ENCODE assay signal across 8 cellular contexts in genomic region chr2:165952600-165953210, GRCh38. TPM values are rescaled to one million over a fixed set of nuclear protein-coding genes. Genes with fewer than 3 reads are reported as not detected.
DNase-seq lines count a peak whose midpoint lies in the region; ATAC-seq and TF ChIP-seq lines count a peak whose summit lies in the region.

No MANE protein-coding gene starts in this region.

- H3K4me1 ChIP-seq in A673 (ENCODE audit: insufficient read depth, low read length, poor library complexity, severe bottlenecking) (peaks cover 35% of the 10 kb centered on the region), SJSA1 (replicated peaks) (peaks cover 16% of the 10 kb centered on the region), iPS-20b (ENCODE audit: insufficient read depth, low read length) (peaks cover 10% of the 10 kb centered on the region; the same call in 1 of the 2 replicates), upper lobe of right lung (peaks cover 19% of the 10 kb centered on the region)

- TSS peak; percentile 58 for BruUV-seq in A673 (replicated peaks; lab: Mats Ljungman, UMichigan)

- CTCF ChIA-PET in A673 (lab: Charles Lee) = interaction anchor here (1.0 to 1.5 kb wide), 2 partner anchors 175 to 1169 kb away, joined by 3 to 15 read pairs; partner anchors contain the start of gene SCN1A
- CTCF ChIA-PET in activated CD4-positive, alpha-beta T cell treated with anti-CD3 and anti-CD28 coated beads, Interleukin-2, amount 10 ng/mL, durations not matched to agents 7 days and 5 days (lab: Charles Lee) = interaction anchor here (0.7 to 1.3 kb wide), 4 partner anchors 8 to 78 kb away, joined by 3 to 6 read pairs (median 3); no protein-coding TSS in a partner anchor

- ATAC-seq in GM21529 (IDR thresholded peaks at IDR 0.05; ENCODE audit: unreplicated experiment) (peak; percentile 10), upper lobe of right lung (no peak)

- peaks cover 4% of the 10 kb centered on the region for H3K36me3 Mint-ChIP-seq in activated CD4-positive, alpha-beta T cell treated with anti-CD3 and anti-CD28 coated beads, Interleukin-2, amount 10 ng/mL, durations not matched to agents 7 days and 5 days (ENCODE audit: low read depth)

- H3K27ac Mint-ChIP-seq in activated CD4-positive, alpha-beta T cell treated with anti-CD3 and anti-CD28 coated beads, Interleukin-2, amount 10 ng/mL, durations not matched to agents 7 days and 5 days = no peak overlapping the region

- TF ChIP-seq CTCF in A673 (conservative IDR thresholded peaks at IDR 0.05; ENCODE audit: low read depth, low read length) (no peak), upper lobe of right lung (IDR thresholded peaks at IDR 0.05) (no peak)

- H3K27me3 Mint-ChIP-seq in activated CD4-positive, alpha-beta T cell treated with anti-CD3 and anti-CD28 coated beads, Interleukin-2, amount 10 ng/mL, durations not matched to agents 7 days and 5 days = no peaks in the 10 kb centered on the region

- H3K27me3 ChIP-seq in A673 (replicated peaks; ENCODE audit: insufficient read depth, low read depth, low read length, poor library complexity) = no peaks in the 10 kb centered on the region
- H3K27me3 ChIP-seq in SJSA1 (replicated peaks) = no peaks in the 10 kb centered on the region
- H3K27me3 ChIP-seq in iPS-20b (ENCODE audit: insufficient read depth, low read length) = peaks cover 7% of the 10 kb centered on the region; the same call in 1 of the 2 replicates
- H3K27me3 ChIP-seq in upper lobe of right lung = no peaks in the 10 kb centered on the region

- H3K9me3 ChIP-seq in A673 (ENCODE audit: low read depth, low read length, poor library complexity, severe bottlenecking) (no peaks in the 10 kb centered on the region), SJSA1 (replicated peaks) (no peaks in the 10 kb centered on the region), iPS-20b (ENCODE audit: insufficient read depth, low read depth, low read length) (no peaks in the 10 kb centered on the region), upper lobe of right lung (no peaks in the 10 kb centered on the region)

- POLR2A ChIA-PET in A673 (lab: Charles Lee; ENCODE audit: low non-redundant PET) = no interaction called here
- POLR2A ChIA-PET in activated CD4-positive, alpha-beta T cell treated with anti-CD3 and anti-CD28 coated beads, Interleukin-2, amount 10 ng/mL, durations not matched to agents 7 days and 5 days (lab: Charles Lee) = no interaction called here

- intact Hi-C loops in A673 (cut with micrococcal nuclease; ENCODE audit: unreplicated experiment) = loop anchor here (10.0 kb wide), 2 partner anchors 462 to 498 kb away; no protein-coding TSS in a partner anchor
- intact Hi-C loops in upper lobe of right lung (cut with DNase I) = no loop called here

- peak overlapping the region; percentile 86 for H3K27ac ChIP-seq in A673 (ENCODE audit: low read depth, low read length, poor library complexity, severe bottlenecking)
- peak overlapping the region; percentile 61 for H3K27ac ChIP-seq in SJSA1
- H3K27ac ChIP-seq in iPS-20b (ENCODE audit: low read length) = no peak overlapping the region
- H3K27ac ChIP-seq in upper lobe of right lung = peak overlapping the region; percentile 81

- H3K9me3 Mint-ChIP-seq in activated CD4-positive, alpha-beta T cell treated with anti-CD3 and anti-CD28 coated beads, Interleukin-2, amount 10 ng/mL, durations not matched to agents 7 days and 5 days = no peaks in the 10 kb centered on the region

- H3K4me3 Mint-ChIP-seq in activated CD4-positive, alpha-beta T cell treated with anti-CD3 and anti-CD28 coated beads, Interleukin-2, amount 10 ng/mL, durations not matched to agents 7 days and 5 days = no peak overlapping the region

- H3K4me1 Mint-ChIP-seq in activated CD4-positive, alpha-beta T cell treated with anti-CD3 and anti-CD28 coated beads, Interleukin-2, amount 10 ng/mL, durations not matched to agents 7 days and 5 days = peaks cover 13% of the 10 kb centered on the region

- DNase-seq in A673 (ENCODE audit: low spot score) (peak; percentile 30), SJSA1 (ENCODE audit: low read depth in 1 of 2, low spot score in 2 of 2) (peak in 1 of 2 experiments; percentile 29), upper lobe of right lung (no peak), NCI-H187 (lab: John Stamatoyannopoulos, UW) (no peak), cerebellar nuclear complex (lab: John Stamatoyannopoulos, UW) (no peak)
- DNase-seq in activated CD4-positive, alpha-beta T cell treated with anti-CD3 and anti-CD28 coated beads, Interleukin-2, amount 10 ng/mL, durations not matched to agents 7 days and 5 days = no peak

- peak overlapping the region; percentile 68 for H3K4me3 ChIP-seq in A673 (ENCODE audit: low read depth, low read length, poor library complexity, severe bottlenecking)
- peak overlapping the region; percentile 61 for H3K4me3 ChIP-seq in SJSA1
- H3K4me3 ChIP-seq in iPS-20b (ENCODE audit: low read length) = peak overlapping the region; percentile 95
- H3K4me3 ChIP-seq in upper lobe of right lung = peak overlapping the region; percentile 76

- H3K9ac ChIP-seq in iPS-20b (ENCODE audit: low read depth, low read length) = peak overlapping the region; percentile 87; the same call in 1 of the 2 replicates

- peaks cover 18% of the 10 kb centered on the region for H3K36me3 ChIP-seq in A673 (ENCODE audit: insufficient read depth, low read length, poor library complexity, severe bottlenecking)
- peaks cover 7% of the 10 kb centered on the region for H3K36me3 ChIP-seq in SJSA1
- H3K36me3 ChIP-seq in iPS-20b (ENCODE audit: insufficient read depth, low read depth, low read length) = peaks cover 19% of the 10 kb centered on the region; the same call in 1 of the 2 replicates
- peaks cover 17% of the 10 kb centered on the region for H3K36me3 ChIP-seq in upper lobe of right lung

RNA-seq across cellular contexts. Expression of gene TTC21B, which starts 0.9 kb away (rescaled TPM):
- 83.0 TPM in 2 replicates for total RNA-seq in A673 (2021)
- 26.9 and 38.3 TPM in 2 replicates for total RNA-seq in SJSA1 (2014; rRNA removed; shearing (Covaris generic))
- 21.7 TPM for total RNA-seq in upper lobe of right lung
- 10 to 100 TPM; 14.0 to 22.1 TPM for total RNA-seq in activated CD4-positive, alpha-beta T cell treated with anti-CD3 and anti-CD28 coated beads, Interleukin-2, amount 10 ng/mL, durations not matched to agents 7 days and 5 days
